ENCODE assay signal across 13 cellular contexts in genomic region chr4:123096038-123096437, GRCh38.
DNase-seq lines count a peak whose midpoint lies in the region; ATAC-seq, FAIRE-seq and TF ChIP-seq lines count a peak whose summit lies in the region.
"Had no signal": no experiment of that assay in that cellular context is flagged by ENCODE, and none has a peak within 500 bp of the region (broad histone marks: within the 10 kb centered on the region; RNA-seq: fewer than 3 reads in every experiment).

No MANE protein-coding gene starts in this region.

- H3K4me1 Mint-ChIP-seq in HFFc6 (ENCODE audit: low read depth) = peaks cover 9% of the 10 kb centered on the region; the same call in 1 of the 2 replicates
- no peaks in the 10 kb centered on the region for H3K4me1 Mint-ChIP-seq in activated CD4-positive, alpha-beta memory T cell treated with anti-CD3 and anti-CD28 coated beads for 36 hours (ENCODE audit: low read depth)

- DNase-seq in HFFc6 = no peak
- DNase-seq in OCI-M1 (lab: John Stamatoyannopoulos, UW) = peak; percentile 63
- DNase-seq in fibroblast of villous mesenchyme (ENCODE audit: low read depth) = peak; percentile 31
- DNase-seq in activated CD4-positive, alpha-beta memory T cell treated with anti-CD3 and anti-CD28 coated beads for 36 hours = no peak
- no peak for DNase-seq in NCI-H146 (lab: John Stamatoyannopoulos, UW)
- no peak for DNase-seq in germinal center (ENCODE audit: low spot score)
- DNase-seq: activated CD4-positive, alpha-beta T cell treated with anti-CD3 and anti-CD28 coated beads for 48 hours; amygdala had no signal

- H3K27ac Mint-ChIP-seq in HFFc6 = no peak overlapping the region
- no peak overlapping the region for H3K27ac Mint-ChIP-seq in activated CD4-positive, alpha-beta memory T cell treated with anti-CD3 and anti-CD28 coated beads for 36 hours
- H3K27ac Mint-ChIP-seq: CD4-positive, CD25-positive, alpha-beta regulatory T cell had no signal

- no peaks in the 10 kb centered on the region for H3K27me3 Mint-ChIP-seq in HFFc6 (ENCODE audit: insufficient read depth)
- no peaks in the 10 kb centered on the region for H3K27me3 Mint-ChIP-seq in activated CD4-positive, alpha-beta memory T cell treated with anti-CD3 and anti-CD28 coated beads for 36 hours
- H3K27me3 Mint-ChIP-seq: CD4-positive, CD25-positive, alpha-beta regulatory T cell had no signal

- TF ChIP-seq CTCF in HFFc6 (IDR thresholded peaks at IDR 0.05) = peak; percentile 50
- peak; percentile 45 for TF ChIP-seq CTCF in fibroblast of villous mesenchyme (IDR thresholded peaks at IDR 0.05; ENCODE audit: insufficient read depth, low read depth, low read length)

- POLR2A ChIA-PET in activated CD4-positive, alpha-beta memory T cell treated with anti-CD3 and anti-CD28 coated beads for 36 hours (lab: Charles Lee) = no interaction called here

- CTCF ChIA-PET in activated CD4-positive, alpha-beta memory T cell treated with anti-CD3 and anti-CD28 coated beads for 36 hours (lab: Charles Lee) = no interaction called here

- intact Hi-C loops in activated CD4-positive, alpha-beta memory T cell treated with anti-CD3 and anti-CD28 coated beads for 36 hours (cut with micrococcal nuclease) = no loop called here

- H3K36me3 Mint-ChIP-seq in HFFc6 (ENCODE audit: low read depth) = peaks cover 5% of the 10 kb centered on the region
- H3K36me3 Mint-ChIP-seq in activated CD4-positive, alpha-beta memory T cell treated with anti-CD3 and anti-CD28 coated beads for 36 hours = peaks cover 16% of the 10 kb centered on the region

- H3K9me3 Mint-ChIP-seq in HFFc6 = no peaks in the 10 kb centered on the region
- no peaks in the 10 kb centered on the region for H3K9me3 Mint-ChIP-seq in activated CD4-positive, alpha-beta memory T cell treated with anti-CD3 and anti-CD28 coated beads for 36 hours

- H3K4me3 ChIP-seq in fibroblast of villous mesenchyme (ENCODE audit: low read depth, low read length) = no peak overlapping the region
- H3K4me3 ChIP-seq: vagina had no signal

- no peak for ATAC-seq in GM18511 (IDR thresholded peaks at IDR 0.05; ENCODE audit: unreplicated experiment)

- FAIRE-seq in A204.1 (lab: Jason Lieb, UNC) = peak; percentile 80
- FAIRE-seq: RCC 7860 had no signal

- H3K4me3 Mint-ChIP-seq in HFFc6 = no peak overlapping the region
- no peak overlapping the region for H3K4me3 Mint-ChIP-seq in activated CD4-positive, alpha-beta memory T cell treated with anti-CD3 and anti-CD28 coated beads for 36 hours
- H3K4me3 Mint-ChIP-seq: CD4-positive, CD25-positive, alpha-beta regulatory T cell had no signal

Comparison
In these comparisons a context has a peak if more than half of its experiments do, and no peak if none do; other contexts are left out.
1. DNase-seq: peak in OCI-M1 (single experiment) and fibroblast of villous mesenchyme (single experiment); none in HFFc6 (single experiment), activated CD4-positive, alpha-beta memory T cell treated with anti-CD3 and anti-CD28 coated beads for 36 hours (single experiment), NCI-H146 (single experiment) and germinal center (single experiment).